In genomic region chr1:42929434-42930177, GRCh38 we compare ENCODE assay signal across 12 cellular contexts. TPM values are rescaled to one million over a fixed set of nuclear protein-coding genes. Genes with fewer than 3 reads are reported as not detected.
A peak's percentile ranks its signal among the peaks of the same experiment; 100 is the strongest.
DNase-seq lines count a peak whose midpoint lies in the region; ATAC-seq lines count a peak whose summit lies in the region.
"Had no signal": no experiment of that assay in that cellular context is flagged by ENCODE, and none has a peak within 500 bp of the region (broad histone marks: within the 10 kb centered on the region; RNA-seq: fewer than 3 reads in every experiment).

No MANE protein-coding gene starts in this region.

- H3K4me1 Mint-ChIP-seq in CD4-positive, CD25-positive, alpha-beta regulatory T cell: peaks cover 11 to 70% (median 54%) of the 10 kb centered on the region in 4 donors
- H3K4me1 Mint-ChIP-seq in naive thymus-derived CD8-positive, alpha-beta T cell: peaks cover 44 to 72% (median 68%) of the 10 kb centered on the region in 4 donors

- peak overlapping the region; percentile 46 to 93 (median 90) for H3K27ac Mint-ChIP-seq in CD4-positive, CD25-positive, alpha-beta regulatory T cell
- peak overlapping the region; percentile 79 to 86 for H3K27ac Mint-ChIP-seq in activated naive CD4-positive, alpha-beta T cell treated with anti-CD3 and anti-CD28 coated beads, Interleukin-2, amount 50 U/mL, for 72 hours
- peak overlapping the region in 9 of 10 donors; percentile 15 to 97 (median 80) for H3K27ac Mint-ChIP-seq in naive thymus-derived CD8-positive, alpha-beta T cell

- no peak for ATAC-seq in CD4-positive, CD25-positive, alpha-beta regulatory T cell (ENCODE audit: low read depth in 2 of 2)
- no peak for ATAC-seq in activated naive CD4-positive, alpha-beta T cell treated with anti-CD3 and anti-CD28 coated beads, Interleukin-2, amount 50 U/mL, for 72 hours
- ATAC-seq in naive thymus-derived CD8-positive, alpha-beta T cell: no peak
- no peak for ATAC-seq in activated CD4-positive, CD25-positive, alpha-beta regulatory T cell treated with anti-CD3 and anti-CD28 coated beads, Interleukin-2, amount 50 U/mL, for 24 hours

- no peaks in the 10 kb centered on the region for H3K27me3 Mint-ChIP-seq in CD4-positive, CD25-positive, alpha-beta regulatory T cell
- no peaks in the 10 kb centered on the region for H3K27me3 Mint-ChIP-seq in naive thymus-derived CD8-positive, alpha-beta T cell

- H3K4me3 Mint-ChIP-seq in CD4-positive, CD25-positive, alpha-beta regulatory T cell: peak overlapping the region in 3 of 4 donors; percentile 21 to 61 (median 29)
- peak overlapping the region in 5 of 10 donors; percentile 31 to 81 (median 40) for H3K4me3 Mint-ChIP-seq in naive thymus-derived CD8-positive, alpha-beta T cell

- H3K9me3 ChIP-seq in CD4-positive, CD25-positive, alpha-beta regulatory T cell (ENCODE audit: control insufficient read depth in 2 of 2, low read length in 2 of 2): no peaks in the 10 kb centered on the region
- H3K9me3 ChIP-seq: thoracic aorta had no signal

- peaks cover 44% of the 10 kb centered on the region for H3K36me3 Mint-ChIP-seq in CD4-positive, CD25-positive, alpha-beta regulatory T cell
- peaks cover 17 to 40% of the 10 kb centered on the region in 2 donors for H3K36me3 Mint-ChIP-seq in activated naive CD4-positive, alpha-beta T cell treated with anti-CD3 and anti-CD28 coated beads, Interleukin-2, amount 50 U/mL, for 72 hours
- H3K36me3 Mint-ChIP-seq in naive thymus-derived CD8-positive, alpha-beta T cell: peaks cover 4 to 53% (median 16%) of the 10 kb centered on the region in 3 donors

- H3K27me3 ChIP-seq in CD4-positive, CD25-positive, alpha-beta regulatory T cell (ENCODE audit: control insufficient read depth, insufficient read depth, low read length): no peaks in the 10 kb centered on the region
- no peaks in the 10 kb centered on the region for H3K27me3 ChIP-seq in H7 (ENCODE audit: control insufficient read depth, insufficient read depth, low read length)

- peaks cover 47% of the 10 kb centered on the region for H3K36me3 ChIP-seq in CD4-positive, CD25-positive, alpha-beta regulatory T cell (ENCODE audit: control insufficient read depth, insufficient read depth, low read length)
- H3K36me3 ChIP-seq in H7 (replicated peaks; ENCODE audit: control insufficient read depth, insufficient read depth, low read length): peaks cover 69% of the 10 kb centered on the region

- H3K4me1 ChIP-seq in CD4-positive, CD25-positive, alpha-beta regulatory T cell (ENCODE audit: control insufficient read depth, insufficient read depth, low read length, poor library complexity, severe bottlenecking): peaks cover 53% of the 10 kb centered on the region

- no peak for DNase-seq in CD4-positive, CD25-positive, alpha-beta regulatory T cell
- DNase-seq in H7: peak; percentile 39
- DNase-seq in activated naive CD4-positive, alpha-beta T cell treated with anti-CD3 and anti-CD28 coated beads, Interleukin-2, amount 50 U/mL, for 72 hours (ENCODE audit: low spot score in 2 of 2): no peak
- DNase-seq in naive thymus-derived CD8-positive, alpha-beta T cell: no peak
- DNase-seq in NCI-H226: no peak
- DNase-seq in NCI-H2171 treated with DMSO at 0.1 percent for 48 hours (lab: John Stamatoyannopoulos, UW): no peak
- no peak for DNase-seq in occipital lobe (lab: John Stamatoyannopoulos, UW)
- DNase-seq: effector CD4-positive, alpha-beta T cell; GDM1; MM.1S had no signal

- no peak overlapping the region for H3K27ac ChIP-seq in CD4-positive, CD25-positive, alpha-beta regulatory T cell (ENCODE audit: insufficient read depth, low read length, poor library complexity, severe bottlenecking)
- H3K27ac ChIP-seq: thoracic aorta had no signal

- POLR2A ChIA-PET in naive thymus-derived CD8-positive, alpha-beta T cell (lab: Charles Lee): no interaction called here

- H3K4me3 ChIP-seq in CD4-positive, CD25-positive, alpha-beta regulatory T cell (ENCODE audit: low read depth, low read length): no peak overlapping the region
- no peak overlapping the region for H3K4me3 ChIP-seq in H7 (ENCODE audit: insufficient read depth, low read depth, low read length)
- H3K4me3 ChIP-seq: thoracic aorta had no signal

- no peaks in the 10 kb centered on the region for H3K9me3 Mint-ChIP-seq in CD4-positive, CD25-positive, alpha-beta regulatory T cell
- no peaks in the 10 kb centered on the region for H3K9me3 Mint-ChIP-seq in activated naive CD4-positive, alpha-beta T cell treated with anti-CD3 and anti-CD28 coated beads, Interleukin-2, amount 50 U/mL, for 72 hours
- no peaks in the 10 kb centered on the region for H3K9me3 Mint-ChIP-seq in naive thymus-derived CD8-positive, alpha-beta T cell

RNA-seq across cellular contexts. Expression of gene SLC2A1, which starts 29.1 kb away (rescaled TPM):
- 60.2 TPM for total RNA-seq in CD4-positive, CD25-positive, alpha-beta regulatory T cell
- polyA plus RNA-seq in CD4-positive, CD25-positive, alpha-beta regulatory T cell: 10 to 100 TPM; 22.0 to 25.5 (median 23.6) TPM
- total RNA-seq in H7 (2014; rRNA removed; shearing (Covaris generic)): 90.9 and 93.7 TPM in 2 replicates
- total RNA-seq in activated naive CD4-positive, alpha-beta T cell treated with anti-CD3 and anti-CD28 coated beads, Interleukin-2, amount 50 U/mL, for 72 hours: 100 to 1,000 TPM in 1 of 2 donors, 10 to 100 TPM in 1; 39.9 to 121 TPM
- total RNA-seq in naive thymus-derived CD8-positive, alpha-beta T cell: 10 to 100 TPM; 57.2 to 57.3 TPM
- 10 to 100 TPM; 17.7 to 22.8 (median 22.0) TPM for polyA plus RNA-seq in naive thymus-derived CD8-positive, alpha-beta T cell
- total RNA-seq in occipital lobe: 29.3 TPM
